ENCODE assay signal across 31 cellular contexts in the genomic region with DNA sequence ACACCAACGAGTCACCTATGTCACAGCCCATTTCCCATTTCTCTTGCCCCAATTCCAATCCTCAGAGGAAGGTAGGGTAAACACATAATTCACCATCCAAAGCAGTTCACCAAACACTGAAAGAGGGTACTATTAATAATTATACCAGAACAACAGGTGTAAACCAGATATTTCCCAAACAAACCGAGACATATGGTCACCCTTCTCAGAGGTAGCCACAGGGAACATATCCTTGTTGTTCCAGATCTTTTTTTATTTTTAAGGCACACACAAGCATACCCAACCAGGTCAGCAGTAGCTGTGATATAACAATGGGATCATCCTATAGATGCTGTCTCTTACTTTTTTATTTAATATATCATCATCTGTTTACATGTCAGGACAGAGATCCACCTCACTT.
"Had no signal": no experiment of that assay in that cellular context is flagged by ENCODE, and none has a peak within 500 bp of the region (broad histone marks: within the 10 kb centered on the region; RNA-seq: fewer than 3 reads in every experiment).

No MANE protein-coding gene starts in this region.

- H3K4me1 ChIP-seq: SJSA1 had no signal

- H3K27me3 ChIP-seq: SJSA1 had no signal

- H3K9me3 ChIP-seq: SJSA1, SK-N-SH had no signal

- H3K4me3 Mint-ChIP-seq: activated CD4-positive, alpha-beta memory T cell treated with anti-CD3 and anti-CD28 coated beads, Interleukin-2, amount 10 ng/mL, durations not matched to agents 7 days and 5 days; activated CD8-positive, alpha-beta memory T cell treated with anti-CD3 and anti-CD28 coated beads, Interleukin-2, amount 10 ng/mL, durations not matched to agents 7 days and 5 days; activated naive CD4-positive, alpha-beta T cell treated with anti-CD3 and anti-CD28 coated beads, Interleukin-2, amount 10 ng/mL, durations not matched to agents 7 days and 5 days; activated naive CD8-positive, alpha-beta T cell; activated naive CD8-positive, alpha-beta T cell treated with anti-CD3 and anti-CD28 coated beads, Interleukin-2, amount 50 U/mL, for 24 hours; T-helper 1 cell treated with Interleukin-12 subunit alpha and Interleukin-12 subunit beta and Interleukin-4 antibody, amounts not matched to agents 30 μg/mL and 1 μg/mL, for 36 hours; T-helper 2 cell treated with Interferon-gamma antibody and Interleukin-4, amounts not matched to agents 5 μg/mL and 100 μg/mL, for 36 hours had no signal

- FAIRE-seq: TTC549 had no signal

- H3K27ac Mint-ChIP-seq: activated CD4-positive, alpha-beta memory T cell treated with anti-CD3 and anti-CD28 coated beads, Interleukin-2, amount 10 ng/mL, durations not matched to agents 7 days and 5 days; activated CD8-positive, alpha-beta memory T cell treated with anti-CD3 and anti-CD28 coated beads, Interleukin-2, amount 10 ng/mL, durations not matched to agents 7 days and 5 days; activated naive CD4-positive, alpha-beta T cell treated with anti-CD3 and anti-CD28 coated beads, Interleukin-2, amount 10 ng/mL, durations not matched to agents 7 days and 5 days; activated naive CD8-positive, alpha-beta T cell; activated naive CD8-positive, alpha-beta T cell treated with anti-CD3 and anti-CD28 coated beads, Interleukin-2, amount 50 U/mL, for 24 hours; T-helper 1 cell treated with Interleukin-12 subunit alpha and Interleukin-12 subunit beta and Interleukin-4 antibody, amounts not matched to agents 30 μg/mL and 1 μg/mL, for 36 hours; T-helper 2 cell treated with Interferon-gamma antibody and Interleukin-4, amounts not matched to agents 5 μg/mL and 100 μg/mL, for 36 hours had no signal

- H3K4me1 Mint-ChIP-seq: activated CD4-positive, alpha-beta memory T cell treated with anti-CD3 and anti-CD28 coated beads, Interleukin-2, amount 10 ng/mL, durations not matched to agents 7 days and 5 days; activated CD8-positive, alpha-beta memory T cell treated with anti-CD3 and anti-CD28 coated beads, Interleukin-2, amount 10 ng/mL, durations not matched to agents 7 days and 5 days; activated naive CD4-positive, alpha-beta T cell treated with anti-CD3 and anti-CD28 coated beads, Interleukin-2, amount 10 ng/mL, durations not matched to agents 7 days and 5 days; activated naive CD8-positive, alpha-beta T cell treated with anti-CD3 and anti-CD28 coated beads, Interleukin-2, amount 50 U/mL, for 24 hours had no signal

- H3K36me3 Mint-ChIP-seq: activated CD8-positive, alpha-beta memory T cell treated with anti-CD3 and anti-CD28 coated beads, Interleukin-2, amount 10 ng/mL, durations not matched to agents 7 days and 5 days; activated naive CD4-positive, alpha-beta T cell treated with anti-CD3 and anti-CD28 coated beads, Interleukin-2, amount 10 ng/mL, durations not matched to agents 7 days and 5 days; activated naive CD8-positive, alpha-beta T cell had no signal

- DNase-seq: activated CD4-positive, alpha-beta memory T cell treated with anti-CD3 and anti-CD28 coated beads, Interleukin-2, amount 10 ng/mL, durations not matched to agents 7 days and 5 days; activated CD4-positive, alpha-beta T cell treated with anti-CD3 and anti-CD28 coated beads for 1 hour; activated CD4-positive, alpha-beta T cell treated with anti-CD3 and anti-CD28 coated beads for 48 hours; activated CD4-positive, CD25-positive, alpha-beta regulatory T cell; activated CD8-positive, alpha-beta memory T cell treated with anti-CD3 and anti-CD28 coated beads for 24 hours; activated CD8-positive, alpha-beta memory T cell treated with anti-CD3 and anti-CD28 coated beads, Interleukin-2, amount 10 ng/mL, durations not matched to agents 7 days and 5 days; activated CD8-positive, alpha-beta memory T cell treated with anti-CD3 and anti-CD28 coated beads, Interleukin-2, amount 50 U/mL, for 48 hours; activated effector memory CD4-positive, alpha-beta T cell treated with Interleukin-2 at 50 U/mL for 16 hours; activated naive CD4-positive, alpha-beta T cell treated with anti-CD3 and anti-CD28 coated beads, Interleukin-2, amount 10 ng/mL, durations not matched to agents 7 days and 5 days; activated naive CD8-positive, alpha-beta T cell treated with anti-CD3 and anti-CD28 coated beads, Interleukin-2, amount 50 U/mL, for 24 hours; activated T-cell treated with anti-CD3 and anti-CD28 coated beads, Interleukin-2, amount 50 U/mL, for 48 hours; aorta; MM.1S; MV-4-11; NCI-H1092; NCI-H1436 treated with DMSO at 0.1 percent for 48 hours; NCI-H1694 treated with DMSO at 0.1 percent for 48 hours; NCI-H2029; NCI-H446; NCI-H510A treated with DMSO at 0.1 percent for 48 hours; NCI-H526 treated with DMSO at 0.1 percent for 48 hours; NCI-H774; SHP77 treated with DMSO at 0.1 percent for 48 hours; SK-N-SH had no signal

- H3K36me3 ChIP-seq: SJSA1 had no signal

- H3K27me3 Mint-ChIP-seq: activated CD4-positive, alpha-beta memory T cell treated with anti-CD3 and anti-CD28 coated beads, Interleukin-2, amount 10 ng/mL, durations not matched to agents 7 days and 5 days; activated CD8-positive, alpha-beta memory T cell treated with anti-CD3 and anti-CD28 coated beads, Interleukin-2, amount 10 ng/mL, durations not matched to agents 7 days and 5 days; activated naive CD4-positive, alpha-beta T cell treated with anti-CD3 and anti-CD28 coated beads, Interleukin-2, amount 10 ng/mL, durations not matched to agents 7 days and 5 days had no signal

- H3K9me3 Mint-ChIP-seq: activated CD4-positive, alpha-beta memory T cell treated with anti-CD3 and anti-CD28 coated beads, Interleukin-2, amount 10 ng/mL, durations not matched to agents 7 days and 5 days; activated naive CD4-positive, alpha-beta T cell treated with anti-CD3 and anti-CD28 coated beads, Interleukin-2, amount 10 ng/mL, durations not matched to agents 7 days and 5 days; activated naive CD8-positive, alpha-beta T cell treated with anti-CD3 and anti-CD28 coated beads, Interleukin-2, amount 50 U/mL, for 24 hours; T-helper 1 cell treated with Interleukin-12 subunit alpha and Interleukin-12 subunit beta and Interleukin-4 antibody, amounts not matched to agents 30 μg/mL and 1 μg/mL, for 36 hours; T-helper 2 cell treated with Interferon-gamma antibody and Interleukin-4, amounts not matched to agents 5 μg/mL and 100 μg/mL, for 36 hours had no signal

- H3K27ac ChIP-seq: KMS-11, SJSA1 had no signal

- ATAC-seq: activated CD8-positive, alpha-beta memory T cell treated with anti-CD3 and anti-CD28 coated beads, Interleukin-2, amount 10 ng/mL, durations not matched to agents 7 days and 5 days; activated naive CD8-positive, alpha-beta T cell treated with anti-CD3 and anti-CD28 coated beads, Interleukin-2, amount 50 U/mL, for 24 hours; Panc1 had no signal

- H3K9ac ChIP-seq: KMS-11, SK-N-SH had no signal

- H3K4me3 ChIP-seq: SJSA1 had no signal
